24 cellular contexts compared by ENCODE assay signal in genomic region chr10:80266513-80266863, GRCh38. TPM values are rescaled to one million over a fixed set of nuclear protein-coding genes. Genes with fewer than 3 reads are reported as not detected.
"Had no signal": no experiment of that assay in that cellular context is flagged by ENCODE, and none has a peak within 500 bp of the region (broad histone marks: within the 10 kb centered on the region; RNA-seq: fewer than 3 reads in every experiment).

No MANE protein-coding gene starts in this region.

- DNase-seq: activated CD4-positive, alpha-beta memory T cell treated with anti-CD3 and anti-CD28 coated beads for 36 hours; activated CD4-positive, alpha-beta T cell treated with anti-CD3 and anti-CD28 coated beads for 4 hours; activated CD4-positive, CD25-positive, alpha-beta regulatory T cell; activated effector memory CD4-positive, alpha-beta T cell treated with anti-CD3 and anti-CD28 coated beads, Interleukin-2, amount 50 U/mL, for 16 hours; activated naive CD4-positive, alpha-beta T cell treated with anti-CD3 and anti-CD28 coated beads, Interleukin-2, amount 50 U/mL, for 16 hours; activated naive CD8-positive, alpha-beta T cell treated with anti-CD3 and anti-CD28 coated beads, Interleukin-2, amount 50 U/mL, for 24 hours; body of pancreas; effector CD8-positive, alpha-beta T cell; erythroblast; foreskin keratinocyte; left ventricle myocardium superior; mucosa of descending colon; sigmoid colon; stimulated activated CD4-positive, alpha-beta T cell treated with anti-CD3 and anti-CD28 coated beads, Interleukin-2, amount 100 ng/mL, for 48 hours; stimulated activated CD8-positive, alpha-beta memory T cell treated with anti-CD3 and anti-CD28 coated beads, Interleukin-4, amount 100 ng/mL, for 48 hours; stimulated activated naive B cell treated with anti-CD40 and anti-IgM and Interleukin-4, amounts not matched to agents 10 μg/mL and 1 μg/mL and 100 μg/mL, for 72 hours; T-helper 9 cell had no signal

- H3K4me1 Mint-ChIP-seq: activated naive CD8-positive, alpha-beta T cell treated with anti-CD3 and anti-CD28 coated beads, Interleukin-2, amount 50 U/mL, for 24 hours; stimulated activated naive B cell treated with anti-CD40 and anti-IgM and Interleukin-4, amounts not matched to agents 10 μg/mL and 1 μg/mL and 100 μg/mL, for 72 hours had no signal

- H3K27me3 Mint-ChIP-seq: type B pancreatic cell had no signal

- H3K4me3 ChIP-seq: body of pancreas, mucosa of descending colon, sigmoid colon, vagina had no signal

- H3K4me1 ChIP-seq: foreskin keratinocyte, sigmoid colon, vagina had no signal

- H3K36me3 Mint-ChIP-seq: activated CD4-positive, alpha-beta memory T cell treated with anti-CD3 and anti-CD28 coated beads for 36 hours; type B pancreatic cell had no signal

- H3K4me3 Mint-ChIP-seq: activated CD4-positive, alpha-beta memory T cell treated with anti-CD3 and anti-CD28 coated beads for 36 hours; activated naive CD8-positive, alpha-beta T cell treated with anti-CD3 and anti-CD28 coated beads, Interleukin-2, amount 50 U/mL, for 24 hours; dendritic cell treated with granulocyte-macrophage colony-stimulating factor and Interleukin-4, amounts not matched to agents 40 ng/mL and 50 ng/mL, for 4 days; stimulated activated naive B cell treated with anti-CD40 and anti-IgM and Interleukin-4, amounts not matched to agents 10 μg/mL and 1 μg/mL and 100 μg/mL, for 72 hours; type B pancreatic cell had no signal

- ATAC-seq: activated naive CD8-positive, alpha-beta T cell treated with anti-CD3 and anti-CD28 coated beads, Interleukin-2, amount 50 U/mL, for 24 hours; body of pancreas; foreskin keratinocyte; mucosa of descending colon; stimulated activated naive B cell treated with anti-CD40 and anti-IgM and Interleukin-4, amounts not matched to agents 10 μg/mL and 1 μg/mL and 100 μg/mL, for 72 hours had no signal

- H3K36me3 ChIP-seq: sigmoid colon, vagina had no signal

- H3K9me3 ChIP-seq: body of pancreas, mucosa of descending colon, sigmoid colon, vagina had no signal

- H3K9me3 Mint-ChIP-seq: activated CD4-positive, alpha-beta memory T cell treated with anti-CD3 and anti-CD28 coated beads for 36 hours; dendritic cell treated with granulocyte-macrophage colony-stimulating factor and Interleukin-4, amounts not matched to agents 40 ng/mL and 50 ng/mL, for 4 days had no signal

- H3K27me3 ChIP-seq: body of pancreas, sigmoid colon, vagina had no signal

- H3K27ac ChIP-seq: foreskin keratinocyte, sigmoid colon, vagina had no signal

- H3K27ac Mint-ChIP-seq: activated CD4-positive, alpha-beta memory T cell treated with anti-CD3 and anti-CD28 coated beads for 36 hours; activated naive CD8-positive, alpha-beta T cell treated with anti-CD3 and anti-CD28 coated beads, Interleukin-2, amount 50 U/mL, for 24 hours; dendritic cell treated with granulocyte-macrophage colony-stimulating factor and Interleukin-4, amounts not matched to agents 40 ng/mL and 50 ng/mL, for 4 days; stimulated activated naive B cell treated with anti-CD40 and anti-IgM and Interleukin-4, amounts not matched to agents 10 μg/mL and 1 μg/mL and 100 μg/mL, for 72 hours; type B pancreatic cell had no signal

RNA-seq across cellular contexts. Expression of gene MAT1A, which starts 23.0 kb away (rescaled TPM):
- total RNA-seq: activated CD4-positive, alpha-beta memory T cell treated with anti-CD3 and anti-CD28 coated beads for 36 hours; foreskin keratinocyte; glomerular endothelial cell; left ventricle myocardium superior; omental fat pad; sigmoid colon; T-helper 1 cell treated with Interleukin-12 subunit alpha and Interleukin-12 subunit beta and Interleukin-4 antibody, amounts not matched to agents 30 ng/mL and 1 ng/mL, for 36 hours; vagina had no signal
- polyA plus RNA-seq: foreskin keratinocyte, neural cell had no signal
